8 cellular contexts compared by ENCODE assay signal in genomic region chr16:19885456-19886060, GRCh38. TPM values are rescaled to one million over a fixed set of nuclear protein-coding genes. Genes with fewer than 3 reads are reported as not detected.
DNase-seq lines count a peak whose midpoint lies in the region; ATAC-seq and TF ChIP-seq lines count a peak whose summit lies in the region.

No MANE protein-coding gene starts in this region.

- H3K27me3 Mint-ChIP-seq in CD4-positive, alpha-beta memory T cell, result peaks cover 7 to 32% of the 10 kb centered on the region in 2 donors
- H3K27me3 Mint-ChIP-seq in WTC11 (ENCODE audit: low read depth), result peaks cover 19% of the 10 kb centered on the region

- H3K4me3 ChIP-seq in CD4-positive, alpha-beta memory T cell (ENCODE audit: low read length in 2 of 2), result peak overlapping the region in 1 of 2 donors; percentile 76
- H3K4me3 ChIP-seq in fibroblast of pulmonary artery (replicated peaks; ENCODE audit: low read depth, low read length), result peak overlapping the region; percentile 77
- H3K4me3 ChIP-seq in parathyroid adenoma (ENCODE audit: low read depth, low read length), result peak overlapping the region; percentile 58

- ATAC-seq in WTC11 (no peak), HG02678 (IDR thresholded peaks at IDR 0.05; ENCODE audit: unreplicated experiment) (no peak), HG03025 (IDR thresholded peaks at IDR 0.05; ENCODE audit: low FRiP score, unreplicated experiment) (no peak)

- H3K79me2 ChIP-seq in parathyroid adenoma, result peaks cover 31% of the 10 kb centered on the region

- peaks cover 0 to 2% of the 10 kb centered on the region in 2 donors for H3K36me3 Mint-ChIP-seq in CD4-positive, alpha-beta memory T cell
- peaks cover 9% of the 10 kb centered on the region for H3K36me3 Mint-ChIP-seq in WTC11

- intact Hi-C loops in CD4-positive, alpha-beta memory T cell (cut with micrococcal nuclease), result loop anchor here (1.0 to 5.0 kb wide), 5 partner anchors 167 to 798 kb away; partner anchors contain the start of genes IQCK and KNOP1

- DNase-seq in CD4-positive, alpha-beta memory T cell, result peak in 2 of 5 donors; percentile 6 to 13
- DNase-seq in WTC11 (ENCODE audit: low spot score), result no peak
- peak; percentile 16 for DNase-seq in fibroblast of pulmonary artery (ENCODE audit: low read depth)
- no peak for DNase-seq in MV-4-11 (lab: John Stamatoyannopoulos, UW)
- no peak for DNase-seq in GF-D8 (lab: John Stamatoyannopoulos, UW)

- H3K4me1 Mint-ChIP-seq in CD4-positive, alpha-beta memory T cell, result peaks cover 15 to 30% (median 23%) of the 10 kb centered on the region in 4 donors
- H3K4me1 Mint-ChIP-seq in WTC11, result peaks cover 38% of the 10 kb centered on the region

- peak overlapping the region; percentile 65 for H3K4me2 ChIP-seq in parathyroid adenoma (ENCODE audit: low read length)

- H3K27ac Mint-ChIP-seq in CD4-positive, alpha-beta memory T cell, result peak overlapping the region in 6 of 7 donors; percentile 25 to 89 (median 67)
- H3K27ac Mint-ChIP-seq in WTC11, result no peak overlapping the region

- peak overlapping the region; percentile 84 for H2AFZ ChIP-seq in parathyroid adenoma

- H3K27me3 ChIP-seq in CD4-positive, alpha-beta memory T cell (ENCODE audit: insufficient read depth, low read length), result peaks cover 12% of the 10 kb centered on the region
- no peaks in the 10 kb centered on the region for H3K27me3 ChIP-seq in parathyroid adenoma (ENCODE audit: control insufficient read depth, insufficient read depth, low read length)

- no peak overlapping the region for H3K27ac ChIP-seq in CD4-positive, alpha-beta memory T cell (ENCODE audit: low read depth, low read length)
- H3K27ac ChIP-seq in parathyroid adenoma, result no peak overlapping the region

- H3K36me3 ChIP-seq in CD4-positive, alpha-beta memory T cell (ENCODE audit: insufficient read depth, low read length), result no peaks in the 10 kb centered on the region
- H3K36me3 ChIP-seq in parathyroid adenoma (ENCODE audit: control insufficient read depth, insufficient read depth, low read length), result no peaks in the 10 kb centered on the region

- POLR2A ChIA-PET in CD4-positive, alpha-beta memory T cell (lab: Charles Lee; ENCODE audit: partially characterized antibody), result interaction anchor here (1.4 kb wide), 1 partner anchor 22 kb away, joined by 3 read pairs; no protein-coding TSS in a partner anchor
- POLR2A ChIA-PET in WTC11 (lab: Charles Lee), result interaction anchor here (0.7 to 1.7 kb wide), 2 partner anchors 23 to 205 kb away, joined by 3 to 5 read pairs; no protein-coding TSS in a partner anchor

- CTCF ChIA-PET in CD4-positive, alpha-beta memory T cell (lab: Charles Lee; ENCODE audit: partially characterized antibody), result interaction anchor here (1.2 to 9.6 kb wide), 7 partner anchors 11 to 333 kb away, joined by 3 to 188 read pairs (median 6); partner anchors contain the start of gene VPS35L
- CTCF ChIA-PET in WTC11 (lab: Charles Lee), result interaction anchor here (1.2 to 2.2 kb wide), 9 partner anchors 10 to 499 kb away, joined by 3 to 16 read pairs (median 4); partner anchors contain the start of gene VPS35L

- H3K9me3 Mint-ChIP-seq in CD4-positive, alpha-beta memory T cell, result no peaks in the 10 kb centered on the region
- peaks cover under 1% of the 10 kb centered on the region for H3K9me3 Mint-ChIP-seq in WTC11

- H3K4me1 ChIP-seq in CD4-positive, alpha-beta memory T cell (ENCODE audit: insufficient read depth, low read length), result peaks cover 24% of the 10 kb centered on the region
- no peaks in the 10 kb centered on the region for H3K4me1 ChIP-seq in parathyroid adenoma

- peak overlapping the region; percentile 79 to 94 (median 88) for H3K4me3 Mint-ChIP-seq in CD4-positive, alpha-beta memory T cell
- peak overlapping the region; percentile 74 for H3K4me3 Mint-ChIP-seq in WTC11

- no peak overlapping the region for H3K9ac ChIP-seq in parathyroid adenoma

- no peak for TF ChIP-seq CTCF in WTC11 (IDR thresholded peaks at IDR 0.05)
- no peak for TF ChIP-seq CTCF in fibroblast of pulmonary artery (IDR thresholded peaks at IDR 0.05; ENCODE audit: low read length, missing control alignments)
- TF ChIP-seq CTCF in parathyroid adenoma (IDR thresholded peaks at IDR 0.05), result no peak

- no peaks in the 10 kb centered on the region for H3K9me3 ChIP-seq in CD4-positive, alpha-beta memory T cell (ENCODE audit: control insufficient read depth in 1 of 2, low read length in 2 of 2)
- H3K9me3 ChIP-seq in parathyroid adenoma (ENCODE audit: control insufficient read depth, low read length), result no peaks in the 10 kb centered on the region

TF ChIP-seq in WTC11, 78 proteins besides CTCF, POLR2A, EP300 and RAD21 (continues in another document):
- TF ChIP-seq MLX (CRISPR knock-in tag; IDR thresholded peaks at IDR 0.05) (no peak), EMX1 (CRISPR knock-in tag; IDR thresholded peaks at IDR 0.05) (no peak), MAX (CRISPR knock-in tag; IDR thresholded peaks at IDR 0.05) (peak; percentile 74; the same call in 1 of the 2 replicates), PRRX2 (CRISPR knock-in tag; IDR thresholded peaks at IDR 0.05) (no peak), TP53 (CRISPR knock-in tag; IDR thresholded peaks at IDR 0.05) (no peak), RELA (CRISPR knock-in tag; IDR thresholded peaks at IDR 0.05; ENCODE audit: borderline replicate concordance) (no peak), GTF2I (CRISPR knock-in tag; conservative IDR thresholded peaks at IDR 0.05) (no peak), ZNF396 (CRISPR knock-in tag; IDR thresholded peaks at IDR 0.05; ENCODE audit: borderline replicate concordance) (no peak), E2F5 (CRISPR knock-in tag; IDR thresholded peaks at IDR 0.05) (no peak), AR (CRISPR knock-in tag; IDR thresholded peaks at IDR 0.05) (no peak), ZNF317 (CRISPR knock-in tag; IDR thresholded peaks at IDR 0.05; ENCODE audit: borderline replicate concordance, low read depth) (no peak), CREB1 (CRISPR knock-in tag; IDR thresholded peaks at IDR 0.05) (no peak), ZBTB43 (CRISPR knock-in tag; IDR thresholded peaks at IDR 0.05) (no peak), FOXP1 (CRISPR knock-in tag; IDR thresholded peaks at IDR 0.05; ENCODE audit: borderline replicate concordance) (no peak)

RNA-seq across cellular contexts. Expression of gene GPRC5B, which starts 0.9 kb away (rescaled TPM):
- not detected for total RNA-seq in CD4-positive, alpha-beta memory T cell
- 1 to 10 TPM; 1.7 to 2.4 TPM for polyA plus RNA-seq in CD4-positive, alpha-beta memory T cell
- total RNA-seq in WTC11 (2021), result 104 to 107 TPM (median 105 TPM) in 3 replicates

Comparison
In these comparisons a context has a peak if more than half of its experiments do, and no peak if none do; other contexts are left out.
1. RNA of gene GPRC5B, which starts 0.9 kb away (total RNA-seq): 104 to 107 TPM in WTC11; not detected in CD4-positive, alpha-beta memory T cell; every median in the first group is over 10 times any median in the second.